In genomic region chr15:87224409-87224808, GRCh38 we compare ENCODE assay signal across 18 cellular contexts.
DNase-seq lines count a peak whose midpoint lies in the region; ATAC-seq and TF ChIP-seq lines count a peak whose summit lies in the region.
"Had no signal": no experiment of that assay in that cellular context is flagged by ENCODE, and none has a peak within 500 bp of the region (broad histone marks: within the 10 kb centered on the region; RNA-seq: fewer than 3 reads in every experiment).

No MANE protein-coding gene starts in this region.

- CTCF ChIA-PET in AG04449 (lab: Yijun Ruan, JAX): interaction anchor here (0.7 kb wide), 1 partner anchor 457 kb away, joined by 3 read pairs; no protein-coding TSS in a partner anchor

- H3K4me3 ChIP-seq in AG04449 (ENCODE audit: low read depth, low read length): no peak overlapping the region
- no peak overlapping the region for H3K4me3 ChIP-seq in GM23248
- H3K4me3 ChIP-seq in fibroblast of the aortic adventitia (ENCODE audit: low read depth, low read length): no peak overlapping the region

- no peaks in the 10 kb centered on the region for H3K79me2 ChIP-seq in GM23248 (ENCODE audit: insufficient read depth)

- no peaks in the 10 kb centered on the region for H3K9me2 ChIP-seq in GM23248 (ENCODE audit: insufficient read depth)

- ATAC-seq in HG02884 (IDR thresholded peaks at IDR 0.05; ENCODE audit: unreplicated experiment): no peak
- ATAC-seq: CD8-positive, alpha-beta T cell had no signal

- no peaks in the 10 kb centered on the region for H3K4me1 ChIP-seq in GM23248 (ENCODE audit: insufficient read depth)

- H3K4me2 ChIP-seq in GM23248 (ENCODE audit: unreplicated experiment): no peak overlapping the region

- TF ChIP-seq CTCF in AG04449 (IDR thresholded peaks at IDR 0.05; ENCODE audit: insufficient read depth, low read length, missing control alignments) (no peak), fibroblast of the aortic adventitia (IDR thresholded peaks at IDR 0.05; ENCODE audit: insufficient read depth, low read length) (no peak)

- in situ Hi-C loops in GM23248 (cut with MboI): no loop called here

- DNase-seq in AG04449 (ENCODE audit: low read depth, low spot score): peak; percentile 49
- peak; percentile 6 for DNase-seq in GM23248
- DNase-seq in T1000 (lab: John Stamatoyannopoulos, UW): peak; percentile 13
- peak; percentile 69 for DNase-seq in fibroblast of the aortic adventitia (ENCODE audit: low read depth)
- DNase-seq in GM19240 (ENCODE audit: insufficient read length, low spot score): no peak
- no peak for DNase-seq in amygdala (lab: John Stamatoyannopoulos, UW)
- no peak for DNase-seq in iPS-NIHi11 (ENCODE audit: low spot score)
- DNase-seq: CD8-positive, alpha-beta T cell; DMS79 treated with DMSO at 0.1 percent for 48 hours; H9; KBM-7; NCI-H1092 treated with DMSO at 0.1 percent for 48 hours; NCI-H1694; NCI-H2107; NCI-H748 treated with DMSO at 0.1 percent for 48 hours; Right ventricle myocardium superior had no signal

- no peak overlapping the region for H2AFZ ChIP-seq in GM23248

- H3K27ac ChIP-seq in GM23248: no peak overlapping the region
- H3K27ac ChIP-seq: HL-60 had no signal

- POLR2A ChIA-PET in AG04449 (lab: Yijun Ruan, JAX): no interaction called here

- H3K36me3 ChIP-seq in GM23248 (ENCODE audit: low read depth): no peaks in the 10 kb centered on the region

- H4K20me1 ChIP-seq in GM23248 (ENCODE audit: insufficient read depth): no peaks in the 10 kb centered on the region

- WGBS in GM23248 (ENCODE audit: low coverage in 1 of 2, low lambda C conversion rate in 2 of 2, missing lambda C conversion rate in 2 of 2), 2 experiments: 3 to 7% methylated on average over 3 of the region's 3 CpGs

- H3F3A ChIP-seq in GM23248 (ENCODE audit: insufficient read depth): no peaks in the 10 kb centered on the region

- H3K9me3 ChIP-seq in GM23248 (ENCODE audit: low read depth): no peaks in the 10 kb centered on the region

- H3K27me3 ChIP-seq in GM23248 (replicated peaks; ENCODE audit: insufficient read depth): no peaks in the 10 kb centered on the region

- H3K9ac ChIP-seq in GM23248: no peak overlapping the region

Comparison
In these comparisons a context has a peak if more than half of its experiments do, and no peak if none do; other contexts are left out.
1. DNase-seq: peak in AG04449 (single experiment), GM23248 (single experiment), T1000 (single experiment) and fibroblast of the aortic adventitia (single experiment); none in GM19240 (single experiment), amygdala (0 of 56) and iPS-NIHi11 (single experiment).